8 cellular contexts compared by ENCODE assay signal in the genomic region with DNA sequence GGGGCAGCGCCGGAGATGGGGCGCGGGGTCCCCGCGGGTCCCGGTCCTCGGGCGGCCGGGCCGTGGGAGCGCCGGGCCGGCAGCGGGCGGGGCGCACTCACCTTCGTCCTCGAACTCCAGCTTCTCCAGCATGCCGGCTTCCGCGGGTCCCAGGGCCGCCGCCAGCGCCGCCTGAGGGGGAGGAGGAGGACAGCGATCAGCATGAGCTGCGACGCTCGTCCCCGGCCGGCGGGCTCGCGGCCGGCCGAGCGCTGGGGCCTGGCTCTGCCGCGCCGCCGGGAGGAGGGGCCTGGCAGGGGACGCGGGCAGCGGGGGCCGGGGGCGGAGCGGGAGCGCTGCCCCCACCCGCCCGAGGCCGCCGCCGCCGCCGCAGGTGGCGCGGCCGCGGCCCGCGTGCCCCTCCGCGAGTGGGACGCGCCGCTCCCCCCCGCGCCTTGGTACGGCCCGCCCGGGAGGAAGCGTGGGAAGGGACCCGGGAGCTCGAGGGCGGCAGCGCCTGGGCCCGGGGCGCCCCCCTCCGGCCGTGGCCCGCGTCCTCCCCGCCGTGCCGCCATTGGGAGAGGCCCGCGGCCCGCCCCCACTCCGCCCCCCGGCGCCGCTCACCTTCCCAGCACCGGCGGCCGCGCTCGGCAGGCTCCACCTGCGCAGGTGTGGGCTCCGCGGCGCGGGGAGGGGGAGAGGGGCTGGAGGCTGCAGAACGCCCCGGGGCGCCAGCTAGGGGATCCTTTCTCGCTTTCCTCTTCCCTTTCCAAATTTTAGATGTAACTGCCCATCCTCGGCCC.
DNase-seq lines count a peak whose midpoint lies in the region; ATAC-seq and TF ChIP-seq lines count a peak whose summit lies in the region.

No MANE protein-coding gene starts in this region.

- H3K9me3 ChIP-seq in effector memory CD4-positive, alpha-beta T cell (ENCODE audit: control insufficient read depth, low read length): no peaks in the 10 kb centered on the region

- H3K4me3 ChIP-seq in effector memory CD4-positive, alpha-beta T cell (ENCODE audit: insufficient read depth, low read depth, low read length, poor library complexity, severe bottlenecking): peak overlapping the region; percentile 62
- H3K4me3 ChIP-seq in mesendoderm (ENCODE audit: low read length): peak overlapping the region; percentile 66

- peak overlapping the region; percentile 99 for H3K18ac ChIP-seq in mesendoderm (ENCODE audit: low read length)

- no peaks in the 10 kb centered on the region for H3K27me3 ChIP-seq in effector memory CD4-positive, alpha-beta T cell (replicated peaks; ENCODE audit: control insufficient read depth, insufficient read depth, low read length, poor library complexity, severe bottlenecking)
- no peaks in the 10 kb centered on the region for H3K27me3 ChIP-seq in mesendoderm (ENCODE audit: insufficient read depth, low read length, poor library complexity)

- DNase-seq in CD14-positive monocyte (ENCODE audit: low spot score): peak; percentile 86
- peak; percentile 92 for DNase-seq in NCI-H748 (lab: John Stamatoyannopoulos, UW; ENCODE audit: unreplicated experiment)
- DNase-seq in activated CD8-positive, alpha-beta memory T cell treated with anti-CD3 and anti-CD28 coated beads for 24 hours: peak; percentile 95
- DNase-seq in effector memory CD4-positive, alpha-beta T cell: peak; percentile 82 to 84 (median 83)
- peak; percentile 92 for DNase-seq in mesendoderm
- peak; percentile 75 for DNase-seq in stimulated activated CD8-positive, alpha-beta memory T cell treated with anti-CD3 and anti-CD28 coated beads, Interleukin-15, amount 100 ng/mL, for 24 hours (ENCODE audit: low read depth)

- H4K5ac ChIP-seq in mesendoderm (ENCODE audit: low read length): no peak overlapping the region

- H3K9me3 Mint-ChIP-seq in CD14-positive monocyte: peaks cover 0 to 3% (median 0%) of the 10 kb centered on the region in 7 donors

- H3K27me3 Mint-ChIP-seq in CD14-positive monocyte (ENCODE audit: low read depth in 3 of 3): no peaks in the 10 kb centered on the region

- TF ChIP-seq POLR2A in GM19193 (IDR thresholded peaks at IDR 0.05; ENCODE audit: extremely low read depth, insufficient read depth, insufficient read length): peak; percentile 45

- peak overlapping the region; percentile 92 to 98 for H3K4me3 Mint-ChIP-seq in CD14-positive monocyte

- peak overlapping the region; percentile 38 for H2BK15ac ChIP-seq in mesendoderm (replicated peaks; ENCODE audit: low read depth)

- peaks cover 19 to 25% of the 10 kb centered on the region in 2 donors for H3K36me3 Mint-ChIP-seq in CD14-positive monocyte

- H3K4me1 Mint-ChIP-seq in CD14-positive monocyte: peaks cover 22% of the 10 kb centered on the region

- no peak overlapping the region for H2BK5ac ChIP-seq in mesendoderm (ENCODE audit: low read length)

- peak overlapping the region; percentile 82 for H3K56ac ChIP-seq in mesendoderm (ENCODE audit: low read length)

- peak overlapping the region; percentile 70 for H3K9ac ChIP-seq in mesendoderm (ENCODE audit: low read length)

- H3K23ac ChIP-seq in mesendoderm (ENCODE audit: low read length): no peak overlapping the region

- H3K79me2 ChIP-seq in mesendoderm (ENCODE audit: control insufficient read depth, insufficient read depth, low read length): no peaks in the 10 kb centered on the region

- peak; percentile 55 for TF ChIP-seq CTCF in CD14-positive monocyte (IDR thresholded peaks at IDR 0.05)

- H4K8ac ChIP-seq in mesendoderm (ENCODE audit: low read depth, low read length): peak overlapping the region; percentile 70

- H3K27ac ChIP-seq in effector memory CD4-positive, alpha-beta T cell (ENCODE audit: insufficient read depth, low read length, poor library complexity, severe bottlenecking): peak overlapping the region; percentile 75
- H3K27ac ChIP-seq in mesendoderm (ENCODE audit: low read depth, low read length): peak overlapping the region; percentile 91

- H3K27ac Mint-ChIP-seq in CD14-positive monocyte: peak overlapping the region; percentile 95 to 100 (median 99)

- peaks cover 3% of the 10 kb centered on the region for H3K4me1 ChIP-seq in effector memory CD4-positive, alpha-beta T cell (ENCODE audit: control insufficient read depth, insufficient read depth, low read length, poor library complexity, severe bottlenecking)
- H3K4me1 ChIP-seq in mesendoderm (ENCODE audit: control insufficient read depth, low read depth, low read length): no peaks in the 10 kb centered on the region

- peak overlapping the region; percentile 69 for H3K4me2 ChIP-seq in mesendoderm (ENCODE audit: low read length)

- peak overlapping the region; percentile 92 for H3K4ac ChIP-seq in mesendoderm (ENCODE audit: low read depth, low read length)

- no peak overlapping the region for H2AK5ac ChIP-seq in mesendoderm (ENCODE audit: low read length)

- H2BK120ac ChIP-seq in mesendoderm (ENCODE audit: low read depth, low read length): peak overlapping the region; percentile 47

- intact Hi-C loops in CD14-positive monocyte (cut with micrococcal nuclease): loop anchor here in 1 of 2 donors (5.0 kb wide), 2 partner anchors 110 to 125 kb away; no protein-coding TSS in a partner anchor

- peaks cover 1% of the 10 kb centered on the region for H3K79me1 ChIP-seq in mesendoderm (ENCODE audit: low read length)

- H3K36me3 ChIP-seq in effector memory CD4-positive, alpha-beta T cell (ENCODE audit: control insufficient read depth, insufficient read depth, low read length): no peaks in the 10 kb centered on the region
- H3K36me3 ChIP-seq in mesendoderm (ENCODE audit: control insufficient read depth, insufficient read depth, low read length): no peaks in the 10 kb centered on the region

- WGBS in mesendoderm (ENCODE audit: extremely low coverage, insufficient coverage, low lambda C conversion rate): no CpG with 5 or more reads among the region's 108 CpGs

- peak; percentile 74 for ATAC-seq in HG03354 (IDR thresholded peaks at IDR 0.05; ENCODE audit: poor library complexity, severe bottlenecking, unreplicated experiment)

Comparison
In these comparisons a context has a peak if more than half of its experiments do, and no peak if none do; other contexts are left out.
1. Peak in every context shown above with its lines: DNase-seq, ATAC-seq, H3K4me3 ChIP-seq and H3K27ac ChIP-seq.